ENCODE assay signal across 28 cellular contexts in the genomic region with DNA sequence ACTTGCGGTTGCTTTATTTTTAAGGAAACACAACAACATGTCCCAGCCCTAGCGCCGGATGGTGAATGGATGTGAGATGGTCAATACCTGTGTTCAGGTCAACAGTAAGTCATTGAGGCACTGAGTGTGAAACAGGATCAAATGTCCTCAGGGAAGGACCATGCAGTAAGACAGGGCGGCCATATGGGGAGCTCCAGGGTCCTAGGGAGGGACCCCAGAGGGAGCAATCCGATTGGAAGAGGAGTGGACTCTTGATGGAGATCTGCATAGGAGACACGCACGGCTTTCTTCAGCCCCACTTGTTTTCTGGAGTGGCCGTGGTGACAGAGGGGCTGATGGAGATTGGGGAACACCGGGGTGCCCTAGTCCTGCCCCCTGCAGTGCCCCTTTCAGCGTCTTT.
"Had no signal": no experiment of that assay in that cellular context is flagged by ENCODE, and none has a peak within 500 bp of the region (broad histone marks: within the 10 kb centered on the region; RNA-seq: fewer than 3 reads in every experiment).

No MANE protein-coding gene starts in this region.

- H3K36me3 Mint-ChIP-seq: activated naive CD4-positive, alpha-beta T cell treated with anti-CD3 and anti-CD28 coated beads, Interleukin-2, amount 10 ng/mL, durations not matched to agents 7 days and 5 days; activated naive CD4-positive, alpha-beta T cell treated with anti-CD3 and anti-CD28 coated beads, Interleukin-2, amount 50 U/mL, for 72 hours; activated naive CD8-positive, alpha-beta T cell treated with anti-CD3 and anti-CD28 coated beads, Interleukin-2, amount 10 ng/mL, durations not matched to agents 7 days and 5 days had no signal

- ATAC-seq: activated naive CD4-positive, alpha-beta T cell treated with anti-CD3 and anti-CD28 coated beads, Interleukin-2, amount 50 U/mL, for 72 hours; activated T-cell treated with anti-CD3 and anti-CD28 coated beads, Interleukin-2, amount 50 U/mL, for 72 hours; gastroesophageal sphincter; heart right ventricle had no signal

- H3K27me3 Mint-ChIP-seq: activated CD4-positive, alpha-beta memory T cell treated with anti-CD3 and anti-CD28 coated beads, Interleukin-2, amount 10 ng/mL, durations not matched to agents 7 days and 5 days; activated CD4-positive, alpha-beta T cell treated with anti-CD3 and anti-CD28 coated beads, Interleukin-2, amount 10 ng/mL, durations not matched to agents 7 days and 5 days; activated T-cell treated with anti-CD3 and anti-CD28 coated beads, Interleukin-2, amount 50 U/mL, for 24 hours; dendritic cell treated with granulocyte-macrophage colony-stimulating factor and Interleukin-4, amounts not matched to agents 40 ng/mL and 50 ng/mL, for 4 days had no signal

- H3K36me3 ChIP-seq: ascending aorta, brain microvascular endothelial cell, esophagus muscularis mucosa, gastroesophageal sphincter, heart right ventricle had no signal

- H3K4me3 ChIP-seq: ascending aorta, coronary artery, dorsolateral prefrontal cortex, esophagus muscularis mucosa, gastroesophageal sphincter, heart right ventricle had no signal

- H3K9me3 Mint-ChIP-seq: activated CD4-positive, alpha-beta memory T cell treated with anti-CD3 and anti-CD28 coated beads, Interleukin-2, amount 10 ng/mL, durations not matched to agents 7 days and 5 days; activated CD4-positive, alpha-beta T cell treated with anti-CD3 and anti-CD28 coated beads, Interleukin-2, amount 10 ng/mL, durations not matched to agents 7 days and 5 days; activated naive CD4-positive, alpha-beta T cell treated with anti-CD3 and anti-CD28 coated beads, Interleukin-2, amount 50 U/mL, for 72 hours; activated naive CD8-positive, alpha-beta T cell treated with anti-CD3 and anti-CD28 coated beads, Interleukin-2, amount 10 ng/mL, durations not matched to agents 7 days and 5 days; activated T-cell treated with anti-CD3 and anti-CD28 coated beads, Interleukin-2, amount 50 U/mL, for 24 hours; dendritic cell treated with granulocyte-macrophage colony-stimulating factor and Interleukin-4, amounts not matched to agents 40 ng/mL and 50 ng/mL, for 4 days had no signal

- H3K4me1 ChIP-seq: ascending aorta, esophagus muscularis mucosa, gastroesophageal sphincter, heart right ventricle had no signal

- H3K4me3 Mint-ChIP-seq: activated CD4-positive, alpha-beta memory T cell treated with anti-CD3 and anti-CD28 coated beads, Interleukin-2, amount 10 ng/mL, durations not matched to agents 7 days and 5 days; activated CD4-positive, alpha-beta T cell treated with anti-CD3 and anti-CD28 coated beads, Interleukin-2, amount 10 ng/mL, durations not matched to agents 7 days and 5 days; activated naive CD4-positive, alpha-beta T cell treated with anti-CD3 and anti-CD28 coated beads, Interleukin-2, amount 10 ng/mL, durations not matched to agents 7 days and 5 days; activated naive CD8-positive, alpha-beta T cell treated with anti-CD3 and anti-CD28 coated beads, Interleukin-2, amount 10 ng/mL, durations not matched to agents 7 days and 5 days; activated T-cell treated with anti-CD3 and anti-CD28 coated beads, Interleukin-2, amount 50 U/mL, for 24 hours; activated T-cell treated with anti-CD3 and anti-CD28 coated beads, Interleukin-2, amount 50 U/mL, for 72 hours; central memory CD8-positive, alpha-beta T cell; dendritic cell treated with granulocyte-macrophage colony-stimulating factor and Interleukin-4, amounts not matched to agents 40 ng/mL and 50 ng/mL, for 4 days had no signal

- H3K27me3 ChIP-seq: ascending aorta, brain microvascular endothelial cell had no signal

- H3K27ac ChIP-seq: ascending aorta, brain microvascular endothelial cell, coronary artery, dorsolateral prefrontal cortex, esophagus muscularis mucosa, gastroesophageal sphincter, heart right ventricle had no signal

- FAIRE-seq: bronchial epithelial cell had no signal

- H3K4me1 Mint-ChIP-seq: activated CD4-positive, alpha-beta memory T cell treated with anti-CD3 and anti-CD28 coated beads, Interleukin-2, amount 10 ng/mL, durations not matched to agents 7 days and 5 days; activated CD4-positive, alpha-beta T cell treated with anti-CD3 and anti-CD28 coated beads, Interleukin-2, amount 10 ng/mL, durations not matched to agents 7 days and 5 days; activated naive CD4-positive, alpha-beta T cell treated with anti-CD3 and anti-CD28 coated beads, Interleukin-2, amount 10 ng/mL, durations not matched to agents 7 days and 5 days; activated naive CD8-positive, alpha-beta T cell treated with anti-CD3 and anti-CD28 coated beads, Interleukin-2, amount 10 ng/mL, durations not matched to agents 7 days and 5 days; central memory CD8-positive, alpha-beta T cell had no signal

- H3K27ac Mint-ChIP-seq: activated CD4-positive, alpha-beta memory T cell treated with anti-CD3 and anti-CD28 coated beads, Interleukin-2, amount 10 ng/mL, durations not matched to agents 7 days and 5 days; activated CD4-positive, alpha-beta T cell treated with anti-CD3 and anti-CD28 coated beads, Interleukin-2, amount 10 ng/mL, durations not matched to agents 7 days and 5 days; activated naive CD4-positive, alpha-beta T cell treated with anti-CD3 and anti-CD28 coated beads, Interleukin-2, amount 10 ng/mL, durations not matched to agents 7 days and 5 days; activated naive CD8-positive, alpha-beta T cell treated with anti-CD3 and anti-CD28 coated beads, Interleukin-2, amount 10 ng/mL, durations not matched to agents 7 days and 5 days; activated T-cell treated with anti-CD3 and anti-CD28 coated beads, Interleukin-2, amount 50 U/mL, for 24 hours; activated T-cell treated with anti-CD3 and anti-CD28 coated beads, Interleukin-2, amount 50 U/mL, for 72 hours; dendritic cell treated with granulocyte-macrophage colony-stimulating factor and Interleukin-4, amounts not matched to agents 40 ng/mL and 50 ng/mL, for 4 days had no signal

- H3K9me3 ChIP-seq: ascending aorta, esophagus muscularis mucosa, gastroesophageal sphincter, heart right ventricle had no signal

- DNase-seq: activated CD4-positive, alpha-beta memory T cell treated with anti-CD3 and anti-CD28 coated beads, Interleukin-2, amount 10 ng/mL, durations not matched to agents 7 days and 5 days; activated CD4-positive, alpha-beta T cell treated with anti-CD3 and anti-CD28 coated beads for 1 hour; activated CD4-positive, alpha-beta T cell treated with anti-CD3 and anti-CD28 coated beads for 4 hours; activated CD4-positive, alpha-beta T cell treated with anti-CD3 and anti-CD28 coated beads, Interleukin-2, amount 10 ng/mL, durations not matched to agents 7 days and 5 days; activated CD4-positive, alpha-beta T cell treated with anti-CD3 and anti-CD28 coated beads, Interleukin-2, amount 50 U/mL, for 4 hours; activated CD8-positive, alpha-beta memory T cell treated with anti-CD3 and anti-CD28 coated beads, Interleukin-2, amount 50 U/mL, for 48 hours; activated gamma-delta T cell; activated naive CD4-positive, alpha-beta T cell; activated naive CD4-positive, alpha-beta T cell treated with anti-CD3 and anti-CD28 coated beads, Interleukin-2, amount 10 ng/mL, durations not matched to agents 7 days and 5 days; activated naive CD8-positive, alpha-beta T cell treated with anti-CD3 and anti-CD28 coated beads, Interleukin-2, amount 10 ng/mL, durations not matched to agents 7 days and 5 days; activated T-cell treated with anti-CD3 and anti-CD28 coated beads for 4 hours; activated T-cell treated with anti-CD3 and anti-CD28 coated beads, Interleukin-2, amount 50 U/mL, for 24 hours; activated T-cell treated with anti-CD3 and anti-CD28 coated beads, Interleukin-2, amount 50 U/mL, for 72 hours; brain microvascular endothelial cell; dorsolateral prefrontal cortex; effector memory CD4-positive, alpha-beta T cell; erythroblast; foreskin melanocyte; heart right ventricle; T-helper 2 cell had no signal
